ENCODE assay signal across 8 cellular contexts in the genomic region with DNA sequence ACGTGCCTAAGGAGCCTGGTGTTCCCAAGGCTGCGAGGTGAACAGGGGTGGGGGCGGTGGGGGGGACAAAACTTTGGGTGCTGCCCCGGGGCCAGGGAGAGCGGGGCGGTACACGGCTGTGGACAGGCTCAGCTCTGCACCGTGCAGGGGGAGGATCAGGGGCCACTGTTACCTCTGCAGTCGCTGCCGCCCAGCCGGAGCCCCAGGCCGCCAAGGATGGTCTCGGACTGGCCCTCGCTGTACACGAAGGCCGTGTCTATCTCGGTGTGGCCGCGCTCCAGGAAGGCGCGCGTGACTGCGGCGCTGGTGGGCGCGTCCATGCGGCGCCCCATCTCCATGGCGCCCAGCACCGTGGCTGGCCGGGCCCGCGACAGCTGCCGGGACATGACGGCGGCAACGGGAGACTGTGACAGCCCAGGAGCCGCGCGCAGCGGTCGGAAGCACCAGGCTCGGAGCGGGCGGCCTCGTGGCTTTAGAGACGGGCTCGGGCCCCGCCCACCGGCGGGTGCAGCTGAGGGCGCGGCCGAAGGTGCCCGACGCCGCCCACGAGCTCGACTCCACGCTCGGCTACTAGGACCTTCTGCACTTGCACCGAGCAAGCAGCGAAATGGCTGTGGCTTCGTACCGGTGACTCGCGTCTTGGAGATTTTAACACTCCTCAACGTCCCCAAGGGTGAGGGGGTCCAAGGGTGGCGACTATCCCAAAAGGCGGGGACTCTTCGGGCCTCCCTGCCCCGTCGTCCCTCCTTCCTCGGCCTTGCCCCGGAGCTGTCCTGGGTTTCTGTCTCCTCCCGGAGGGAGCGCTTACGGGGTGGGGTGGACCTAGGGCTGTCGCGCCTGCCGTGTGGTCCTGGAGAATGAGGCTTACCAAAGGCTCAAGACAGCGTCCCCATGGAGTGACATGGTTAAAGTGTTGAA. TPM values are rescaled to one million over a fixed set of nuclear protein-coding genes. Genes with fewer than 3 reads are reported as not detected.
DNase-seq lines count a peak whose midpoint lies in the region; ATAC-seq and TF ChIP-seq lines count a peak whose summit lies in the region.
"Not testable (repeated sequence)": the region's sequence is repeated elsewhere in the genome, so short reads cannot be mapped to it uniquely, and the experiment has no call there.

A gene (minus strand): TSS at position 447 of the 918 bp plus-strand sequence. CDS start 61 bp downstream, at position 386.

- TF ChIP-seq POLR2A in HCT116 (IDR thresholded peaks at IDR 0.05; ENCODE audit: borderline replicate concordance, extremely low read depth, insufficient read depth, insufficient read length), result not testable (repeated sequence)

- not testable (repeated sequence) for H3K27me3 ChIP-seq in A673 (replicated peaks; ENCODE audit: insufficient read depth, low read depth, low read length, poor library complexity); HCT116 (ENCODE audit: insufficient read depth, low read length); hepatocyte

- not testable (repeated sequence) for H4K20me1 ChIP-seq in HCT116 (ENCODE audit: insufficient read depth); hepatocyte (ENCODE audit: insufficient read depth, poor library complexity, severe bottlenecking)

- H3K36me3 Mint-ChIP-seq in T-helper 17 cell (ENCODE audit: low read depth), result not testable (repeated sequence)
- H3K36me3 Mint-ChIP-seq in activated T-helper 2 cell treated with anti-CD3 and anti-CD28 coated beads, Interferon-gamma antibody, Interleukin-2, Interleukin-4, amounts not matched to agents 10 μg/mL and 5 μg/mL and 100 μg/mL, durations not matched to agents 14 hours and 24 hours and 36 hours (ENCODE audit: low read depth), result peaks cover 15% of the 10 kb centered on the region
- peaks cover 41% of the 10 kb centered on the region for H3K36me3 Mint-ChIP-seq in nephron (ENCODE audit: low read depth)

- not testable (repeated sequence) for H2AFZ ChIP-seq in HCT116 (ENCODE audit: low read depth, low read length, poor library complexity, severe bottlenecking); hepatocyte

- intact Hi-C loops in A673 (cut with micrococcal nuclease; ENCODE audit: unreplicated experiment); HCT116 (cut with micrococcal nuclease); activated T-helper 2 cell treated with anti-CD3 and anti-CD28 coated beads, Interferon-gamma antibody, Interleukin-2, Interleukin-4, amounts not matched to agents 10 μg/mL and 5 μg/mL and 100 μg/mL, durations not matched to agents 14 hours and 24 hours and 36 hours (cut with micrococcal nuclease): not testable (repeated sequence)

- peak; percentile 26 for DNase-seq in A673 (ENCODE audit: low spot score)
- DNase-seq in HCT116 (ENCODE audit: low read depth, low spot score), result not testable (repeated sequence)
- peak; percentile 34 to 48 (median 45) for DNase-seq in T-helper 17 cell
- DNase-seq in activated T-helper 2 cell treated with anti-CD3 and anti-CD28 coated beads, Interferon-gamma antibody, Interleukin-2, Interleukin-4, amounts not matched to agents 10 μg/mL and 5 μg/mL and 100 μg/mL, durations not matched to agents 14 hours and 24 hours and 36 hours (ENCODE audit: low spot score), result peak; percentile 48
- DNase-seq in dermis blood vessel endothelial cell, result peak; percentile 41
- peak; percentile 82 for DNase-seq in hepatocyte (ENCODE audit: low spot score)
- DNase-seq in stimulated activated CD4-positive, alpha-beta T cell treated with anti-CD3 and anti-CD28 coated beads, TNF-alpha, amount 100 ng/mL, for 1 hour (ENCODE audit: low read depth in 3 of 3, low spot score in 1 of 3), result peak in 2 of 3 donors; percentile 14 to 36

- peak within 1 kb of the TSS; percentile 64 for H3K4me2 ChIP-seq in HCT116 (ENCODE audit: low read length)
- H3K4me2 ChIP-seq in hepatocyte, result peak within 1 kb of the TSS; percentile 78

- TF ChIP-seq CTCF in A673 (conservative IDR thresholded peaks at IDR 0.05; ENCODE audit: low read depth, low read length); HCT116 (IDR thresholded peaks at IDR 0.05 in 2 of 3, conservative IDR thresholded peaks at IDR 0.05 in 1 of 3; ENCODE audit: borderline replicate concordance in 1 of 3, insufficient read depth in 1 of 3, low read depth in 2 of 3, low read length in 2 of 3); hepatocyte (IDR thresholded peaks at IDR 0.05; ENCODE audit: poor library complexity); nephron (IDR thresholded peaks at IDR 0.05; ENCODE audit: unreplicated experiment in 3 of 3): not testable (repeated sequence)

- not testable (repeated sequence) for H3K79me2 ChIP-seq in HCT116 (ENCODE audit: insufficient read depth, low read length); hepatocyte

- BruUV-seq in A673 (replicated peaks; lab: Mats Ljungman, UMichigan); HCT116 (replicated peaks; lab: Mats Ljungman, UMichigan): not testable (repeated sequence)

- not testable (repeated sequence) for H3K27ac ChIP-seq in A673 (ENCODE audit: low read depth, low read length, poor library complexity, severe bottlenecking); HCT116 (ENCODE audit: low read depth, low read length); hepatocyte

- not testable (repeated sequence) for H3K4me1 ChIP-seq in A673 (ENCODE audit: insufficient read depth, low read length, poor library complexity, severe bottlenecking); HCT116 (ENCODE audit: control insufficient read depth in 1 of 2, insufficient read depth in 2 of 2, low read length in 2 of 2); hepatocyte (ENCODE audit: insufficient read depth)

- peaks cover 12% of the 10 kb centered on the region for H3K4me1 Mint-ChIP-seq in T-helper 17 cell
- not testable (repeated sequence) for H3K4me1 Mint-ChIP-seq in activated T-helper 2 cell treated with anti-CD3 and anti-CD28 coated beads, Interferon-gamma antibody, Interleukin-2, Interleukin-4, amounts not matched to agents 10 μg/mL and 5 μg/mL and 100 μg/mL, durations not matched to agents 14 hours and 24 hours and 36 hours (ENCODE audit: low read depth); nephron

- RAD21 ChIA-PET in HCT116 (lab: Charles Lee; ENCODE audit: low non-redundant PET in 1 of 2, low total read pairs in 2 of 2, uncharacterized antibody in 2 of 2, unreplicated experiment in 2 of 2), result not testable (repeated sequence)

- ATAC-seq in HCT116, result peak; percentile 86
- peak; percentile 97 for ATAC-seq in T-helper 17 cell

- not testable (repeated sequence) for H3K4me3 ChIP-seq in A673 (ENCODE audit: low read depth, low read length, poor library complexity, severe bottlenecking); hepatocyte
- H3K4me3 ChIP-seq in HCT116 (replicated peaks in 1 of 2; ENCODE audit: low read depth in 1 of 2, low read length in 2 of 2), result peak within 1 kb of the TSS; percentile 15 to 37; a peak in 3 of 4 replicates

- H3K9me3 Mint-ChIP-seq in activated T-helper 2 cell treated with anti-CD3 and anti-CD28 coated beads, Interferon-gamma antibody, Interleukin-2, Interleukin-4, amounts not matched to agents 10 μg/mL and 5 μg/mL and 100 μg/mL, durations not matched to agents 14 hours and 24 hours and 36 hours, result peaks cover 18% of the 10 kb centered on the region
- H3K9me3 Mint-ChIP-seq in nephron, result peaks cover 27% of the 10 kb centered on the region

- H3K4me3 Mint-ChIP-seq in T-helper 17 cell (peak within 1 kb of the TSS; percentile 78), nephron (peak within 1 kb of the TSS; percentile 50 to 78 (median 60))
- peak within 1 kb of the TSS; percentile 37 for H3K4me3 Mint-ChIP-seq in activated T-helper 2 cell treated with anti-CD3 and anti-CD28 coated beads, Interferon-gamma antibody, Interleukin-2, Interleukin-4, amounts not matched to agents 10 μg/mL and 5 μg/mL and 100 μg/mL, durations not matched to agents 14 hours and 24 hours and 36 hours (ENCODE audit: low read depth)

- not testable (repeated sequence) for TF ChIP-seq RAD21 in HCT116 (IDR thresholded peaks at IDR 0.05; ENCODE audit: low read depth)

- peaks cover 11% of the 10 kb centered on the region for H3K9me3 ChIP-seq in A673 (ENCODE audit: low read depth, low read length, poor library complexity, severe bottlenecking)
- not testable (repeated sequence) for H3K9me3 ChIP-seq in HCT116 (ENCODE audit: control insufficient read depth in 1 of 2, insufficient read depth in 1 of 2, low read depth in 1 of 2, low read length in 2 of 2); T-helper 17 cell (ENCODE audit: control insufficient read depth, low read length, poor library complexity, severe bottlenecking); hepatocyte (ENCODE audit: low read depth)

- H3K9me2 ChIP-seq in HCT116 (ENCODE audit: insufficient read depth); hepatocyte (replicated peaks; ENCODE audit: insufficient read depth): not testable (repeated sequence)

- H3K9ac ChIP-seq in HCT116 (ENCODE audit: low read length), result not testable (repeated sequence)

- not testable (repeated sequence) for H3K36me3 ChIP-seq in A673 (ENCODE audit: insufficient read depth, low read length, poor library complexity, severe bottlenecking); HCT116 (ENCODE audit: control insufficient read depth in 1 of 2, insufficient read depth in 2 of 2, low read length in 2 of 2); hepatocyte (replicated peaks; ENCODE audit: insufficient read depth, low read depth)

- peak within 1 kb of the TSS; percentile 53 for H3K27ac Mint-ChIP-seq in T-helper 17 cell
- H3K27ac Mint-ChIP-seq in activated T-helper 2 cell treated with anti-CD3 and anti-CD28 coated beads, Interferon-gamma antibody, Interleukin-2, Interleukin-4, amounts not matched to agents 10 μg/mL and 5 μg/mL and 100 μg/mL, durations not matched to agents 14 hours and 24 hours and 36 hours; nephron: not testable (repeated sequence)

- H3K27me3 Mint-ChIP-seq in T-helper 17 cell, result peaks cover 18% of the 10 kb centered on the region
- H3K27me3 Mint-ChIP-seq in activated T-helper 2 cell treated with anti-CD3 and anti-CD28 coated beads, Interferon-gamma antibody, Interleukin-2, Interleukin-4, amounts not matched to agents 10 μg/mL and 5 μg/mL and 100 μg/mL, durations not matched to agents 14 hours and 24 hours and 36 hours (ENCODE audit: low read depth), result not testable (repeated sequence)
- peaks cover 25% of the 10 kb centered on the region for H3K27me3 Mint-ChIP-seq in nephron (ENCODE audit: low read depth)

- POLR2A ChIA-PET in A673 (lab: Charles Lee; ENCODE audit: low non-redundant PET); HCT116 (lab: Charles Lee): not testable (repeated sequence)

- CTCF ChIA-PET in A673 (lab: Charles Lee); HCT116 (lab: Charles Lee): not testable (repeated sequence)

- 22% methylated on average over 48 of the region's 82 CpGs for WGBS in hepatocyte (ENCODE audit: low lambda C conversion rate, missing lambda C conversion rate)

RNA-seq across cellular contexts. Expression of the gene that starts here (rescaled TPM):
- 1.9 and 2.6 TPM in 2 replicates for total RNA-seq in A673 (2021)
- total RNA-seq in HCT116 (2021; ENCODE audit: unreplicated experiment), result 1.7 TPM
- polyA plus RNA-seq in HCT116 (2012), result 0.74 and 0.86 TPM in 2 replicates
- 1 to 10 TPM; 1.1 to 1.4 TPM for total RNA-seq in T-helper 17 cell
- total RNA-seq in activated T-helper 2 cell treated with anti-CD3 and anti-CD28 coated beads, Interferon-gamma antibody, Interleukin-2, Interleukin-4, amounts not matched to agents 10 μg/mL and 5 μg/mL and 100 μg/mL, durations not matched to agents 14 hours and 24 hours and 36 hours, result 1.4 and 2.1 TPM in 2 replicates
- 0.14 and 0.34 TPM in 2 replicates for total RNA-seq in dermis blood vessel endothelial cell
- 1.2 and 2.3 TPM in 2 replicates for total RNA-seq in hepatocyte
- polyA plus RNA-seq in hepatocyte, result 0.46 and 1.5 TPM in 2 replicates

Comparison
In these comparisons a context has a peak if more than half of its experiments do, and no peak if none do; other contexts are left out.
1. Peak in DNase-seq in dermis blood vessel endothelial cell; RNA of the gene not detected or under 1 TPM.